In the genomic region with DNA sequence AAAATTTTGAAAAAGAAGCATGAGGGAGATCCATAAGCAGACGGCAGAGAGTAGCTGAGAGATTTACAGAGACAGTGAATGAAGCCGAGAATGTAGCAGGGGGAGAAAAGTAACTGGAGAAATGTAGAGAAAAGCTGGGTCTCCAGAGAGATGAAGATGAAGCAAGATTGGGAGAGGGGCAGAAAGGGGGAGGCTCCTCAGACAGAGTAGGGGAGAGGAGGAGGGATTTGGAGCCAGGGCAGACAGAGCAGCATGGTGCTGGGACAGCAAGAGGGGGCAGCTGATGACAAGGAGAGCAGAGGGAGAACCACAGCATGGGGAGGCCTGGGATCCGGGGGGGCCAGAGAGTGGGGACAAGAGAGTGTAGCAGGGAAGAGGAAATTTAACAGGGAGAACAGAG, we compare ENCODE assay signal across 8 cellular contexts. TPM values are rescaled to one million over a fixed set of nuclear protein-coding genes. Genes with fewer than 3 reads are reported as not detected.
DNase-seq lines count a peak whose midpoint lies in the region; ATAC-seq and TF ChIP-seq lines count a peak whose summit lies in the region.

No MANE protein-coding gene starts in this region.

- TF ChIP-seq POLR2A in breast epithelium (IDR thresholded peaks at IDR 0.05): no peak

- H3K4me3 ChIP-seq in breast epithelium: peak overlapping the region; percentile 69 to 92 (median 83)
- peak overlapping the region; percentile 73 for H3K4me3 ChIP-seq in lung
- H3K4me3 ChIP-seq in urinary bladder (ENCODE audit: low read depth, low read length): peak overlapping the region; percentile 71

- POLR2A ChIA-PET in MCF 10A (lab: Yijun Ruan, JAX): interaction anchor here (0.6 kb wide), 1 partner anchor 539 kb away, joined by 3 read pairs; no protein-coding TSS in a partner anchor

- H3K9me3 Mint-ChIP-seq in MCF 10A (ENCODE audit: unreplicated experiment) (peaks cover 39% of the 10 kb centered on the region), brain (peaks cover 19 to 27% (median 22%) of the 10 kb centered on the region in 5 experiments)

- 4 to 5% methylated on average over 3 of the region's 3 CpGs for WGBS in lung, 2 donors
- 2% methylated on average over 3 of the region's 3 CpGs for WGBS in urinary bladder

- H3K4me1 ChIP-seq in breast epithelium: no peaks in the 10 kb centered on the region
- H3K4me1 ChIP-seq in lung (ENCODE audit: control insufficient read depth in 2 of 2, insufficient read depth in 2 of 2, low read length in 2 of 2): peaks cover 0 to 2% of the 10 kb centered on the region in 2 donors
- H3K4me1 ChIP-seq in urinary bladder (ENCODE audit: insufficient read depth): no peaks in the 10 kb centered on the region

- H3K9me3 ChIP-seq in breast epithelium (peaks cover 18 to 32% of the 10 kb centered on the region in 2 donors), lung (ENCODE audit: control insufficient read depth in 2 of 2, insufficient read depth in 1 of 2, low read length in 1 of 2) (peaks cover 0 to 26% of the 10 kb centered on the region in 2 donors)

- H3K36me3 ChIP-seq in breast epithelium (no peaks in the 10 kb centered on the region), lung (ENCODE audit: control insufficient read depth in 2 of 2, insufficient read depth in 2 of 2, low read length in 2 of 2) (peaks cover 0 to 2% of the 10 kb centered on the region in 2 donors), urinary bladder (ENCODE audit: insufficient read depth) (no peaks in the 10 kb centered on the region)

- intact Hi-C loops in breast epithelium (cut with DNase I; ENCODE audit: low total_unique reads) (no loop called here), MCF 10A (cut with micrococcal nuclease) (no loop called here)

- H3K4me1 Mint-ChIP-seq in MCF 10A (ENCODE audit: insufficient read depth, unreplicated experiment): no peaks in the 10 kb centered on the region
- H3K4me1 Mint-ChIP-seq in brain: peaks cover 26% of the 10 kb centered on the region

- H3K36me3 Mint-ChIP-seq in MCF 10A (ENCODE audit: insufficient read depth, unreplicated experiment): no peaks in the 10 kb centered on the region
- H3K36me3 Mint-ChIP-seq in brain: peaks cover 38% of the 10 kb centered on the region

- H3K27ac ChIP-seq in breast epithelium (peak overlapping the region in 1 of 2 donors; percentile 88), lung (ENCODE audit: low read depth in 1 of 2, low read length in 1 of 2) (peak overlapping the region in 1 of 2 donors; percentile 79), urinary bladder (ENCODE audit: low read depth) (no peak overlapping the region)

- ATAC-seq in lung (ENCODE audit: insufficient read depth, low FRiP score) (no peak), GM21619 (IDR thresholded peaks at IDR 0.05; ENCODE audit: unreplicated experiment) (no peak)

- TF ChIP-seq CTCF in breast epithelium (IDR thresholded peaks at IDR 0.05) (no peak), MCF 10A (IDR thresholded peaks at IDR 0.05; ENCODE audit: unreplicated experiment) (no peak), brain (conservative IDR thresholded peaks at IDR 0.05) (no peak), lung (IDR thresholded peaks at IDR 0.05; ENCODE audit: control extremely low read depth, extremely low read depth) (no peak)

- DNase-seq in breast epithelium (ENCODE audit: low spot score in 2 of 2) (no peak), MCF 10A (ENCODE audit: unreplicated experiment) (no peak), lung (ENCODE audit: low spot score) (no peak), hippocampal formation (lab: John Stamatoyannopoulos, UW) (no peak), activated gamma-delta T cell treated with Interleukin-2 at 50 U/mL for 16 hours (no peak)

- CTCF ChIA-PET in MCF 10A (lab: Yijun Ruan, JAX): no interaction called here

- H3K27ac Mint-ChIP-seq in MCF 10A (ENCODE audit: low read depth, unreplicated experiment): no peak overlapping the region
- peak overlapping the region; percentile 79 to 100 (median 97) for H3K27ac Mint-ChIP-seq in brain

- H3K27me3 ChIP-seq in breast epithelium (no peaks in the 10 kb centered on the region), lung (ENCODE audit: control insufficient read depth, insufficient read depth) (no peaks in the 10 kb centered on the region)

- no peak overlapping the region for H3K4me3 Mint-ChIP-seq in MCF 10A (ENCODE audit: unreplicated experiment)
- H3K4me3 Mint-ChIP-seq in brain: peak overlapping the region; percentile 87 to 99 (median 96)

- BruUV-seq in MCF 10A (replicated peaks; lab: Mats Ljungman, UMichigan): no TSS peak

- H3K27me3 Mint-ChIP-seq in MCF 10A (ENCODE audit: insufficient read depth, unreplicated experiment) (no peaks in the 10 kb centered on the region), brain (peaks cover 6% of the 10 kb centered on the region)

RNA-seq across cellular contexts. Expression of a gene that starts 0.9 kb away (rescaled TPM):
- total RNA-seq in breast epithelium (1 to 10 TPM; 1.1 to 7.0 (median 2.6) TPM), MCF 10A (2022) (not detected in 2 replicates), lung (1 to 10 TPM; 1.4 to 9.4 TPM), urinary bladder (8.4 TPM)
- polyA plus RNA-seq in brain (ENCODE audit: insufficient read depth, low read depth, low replicate concordance) (5.4 TPM), lung (1 to 10 TPM in 1 of 2 donors, under 1 TPM in 1; 0.96 to 1.3 TPM), urinary bladder (2.2 TPM)

RNA-seq across cellular contexts. Expression of a gene that starts 32.7 kb away (rescaled TPM):
- total RNA-seq in breast epithelium (10 to 100 TPM; 18.6 to 32.9 (median 22.0) TPM), MCF 10A (2022) (6.7 and 6.9 TPM in 2 replicates), lung (10 to 100 TPM; 12.5 to 27.4 TPM), urinary bladder (50.1 TPM)
- polyA plus RNA-seq in brain (ENCODE audit: insufficient read depth, low read depth, low replicate concordance) (10.5 TPM), lung (1 to 10 TPM; 7.8 to 9.0 TPM), urinary bladder (15.3 TPM)

RNA-seq across cellular contexts. Expression of a gene that starts 40.0 kb away (rescaled TPM):
- 10 to 100 TPM in 2 of 3 donors, 1 to 10 TPM in 1; 8.0 to 15.8 (median 11.8) TPM for total RNA-seq in breast epithelium
- 13.1 and 15.8 TPM in 2 replicates for total RNA-seq in MCF 10A (2022)
- polyA plus RNA-seq in brain (ENCODE audit: insufficient read depth, low read depth, low replicate concordance): 1.2 TPM
- total RNA-seq in lung: 10 to 100 TPM in 1 of 2 donors, 1 to 10 TPM in 1; 8.3 to 10.9 TPM
- polyA plus RNA-seq in lung: 10 to 100 TPM in 1 of 2 donors, 1 to 10 TPM in 1; 3.5 to 10.8 TPM
- total RNA-seq in urinary bladder: 18.8 TPM
- polyA plus RNA-seq in urinary bladder: 5.3 TPM
